8 cellular contexts compared by ENCODE assay signal in the genomic region with DNA sequence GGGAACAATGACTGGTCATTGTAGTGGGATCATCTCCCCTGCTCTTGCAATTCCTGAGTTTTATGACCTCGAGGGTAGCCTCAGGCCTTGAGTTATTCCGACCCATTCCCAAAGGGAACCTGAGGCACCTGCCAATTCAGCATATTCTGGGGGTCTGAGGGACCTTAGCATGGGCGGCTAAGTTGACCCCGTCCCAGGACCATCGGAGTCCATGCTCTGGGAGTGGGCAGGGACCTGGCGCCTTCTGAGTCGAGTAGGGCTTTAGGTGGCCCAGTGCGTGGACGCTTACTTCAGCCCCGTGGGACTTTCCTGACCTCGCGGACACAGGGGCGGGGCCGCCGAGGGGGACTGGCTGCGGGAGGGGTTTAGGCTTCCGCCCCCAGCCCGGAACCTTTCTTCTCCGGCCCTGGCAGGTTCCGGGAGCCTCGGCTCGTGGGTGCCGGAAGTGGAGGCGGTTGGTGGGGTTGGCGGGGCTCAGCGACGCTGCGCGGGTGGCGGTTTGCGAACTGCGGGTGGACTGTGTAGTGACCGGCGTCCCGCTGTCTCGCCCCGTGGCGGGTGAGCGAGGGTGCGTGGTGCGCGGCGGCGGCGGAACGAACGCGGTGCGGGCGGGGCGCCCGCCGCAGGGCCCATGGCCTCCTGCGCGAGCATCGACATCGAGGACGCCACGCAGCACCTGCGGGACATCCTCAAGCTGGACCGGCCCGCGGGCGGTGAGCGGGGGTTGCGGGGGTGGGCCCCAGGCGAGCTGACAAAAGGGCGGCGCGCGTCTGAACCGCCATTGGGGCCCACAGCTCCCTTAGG. TPM values are rescaled to one million over a fixed set of nuclear protein-coding genes. Genes with fewer than 3 reads are reported as not detected.
A peak's percentile ranks its signal among the peaks of the same experiment; 100 is the strongest.
DNase-seq lines count a peak whose midpoint lies in the region; ATAC-seq, FAIRE-seq and TF ChIP-seq lines count a peak whose summit lies in the region.

Gene EDC4, plus strand, starts transcription at position 422 of the 804 bp plus-strand sequence. Its CDS starts 210 bp downstream, at position 632.

- peak within 1 kb of the TSS; percentile 87 for H3K27ac Mint-ChIP-seq in activated naive CD8-positive, alpha-beta T cell treated with anti-CD3 and anti-CD28 coated beads, Interleukin-2, amount 50 U/mL, for 24 hours

- H2AFZ ChIP-seq in DND-41 (ENCODE audit: low read depth, low read length) = peak within 1 kb of the TSS; percentile 72

- H3K4me2 ChIP-seq in DND-41 (ENCODE audit: insufficient read depth, low read length) = peak within 1 kb of the TSS; percentile 88

- H3K4me3 ChIP-seq in DND-41 (ENCODE audit: low read depth in 1 of 2, low read length in 2 of 2) (peak within 1 kb of the TSS; percentile 85 to 95), pancreas (peak within 1 kb of the TSS; percentile 79 to 95 (median 92)), thyroid gland (replicated peaks in 1 of 3) (peak within 1 kb of the TSS; percentile 60 to 92 (median 90))
- peak within 1 kb of the TSS; percentile 77 for H3K4me3 ChIP-seq in Jurkat, Clone E6-1 (ENCODE audit: low read length)

- peaks cover 25% of the 10 kb centered on the region for H3K4me1 Mint-ChIP-seq in activated naive CD8-positive, alpha-beta T cell treated with anti-CD3 and anti-CD28 coated beads, Interleukin-2, amount 50 U/mL, for 24 hours

- no peaks in the 10 kb centered on the region for H3K9me3 Mint-ChIP-seq in activated naive CD8-positive, alpha-beta T cell treated with anti-CD3 and anti-CD28 coated beads, Interleukin-2, amount 50 U/mL, for 24 hours

- H3K36me3 Mint-ChIP-seq in activated naive CD8-positive, alpha-beta T cell treated with anti-CD3 and anti-CD28 coated beads, Interleukin-2, amount 50 U/mL, for 24 hours (ENCODE audit: low read depth) = peaks cover 16% of the 10 kb centered on the region

- no peaks in the 10 kb centered on the region for H3K27me3 Mint-ChIP-seq in activated naive CD8-positive, alpha-beta T cell treated with anti-CD3 and anti-CD28 coated beads, Interleukin-2, amount 50 U/mL, for 24 hours

- FAIRE-seq in pancreas (lab: Jason Lieb, UNC) = no peak

- peaks cover 46% of the 10 kb centered on the region for H3K79me2 ChIP-seq in DND-41 (ENCODE audit: insufficient read depth, low read length)

- H3K27me3 ChIP-seq in DND-41 (ENCODE audit: insufficient read depth, low read length, poor library complexity) = no peaks in the 10 kb centered on the region
- H3K27me3 ChIP-seq in pancreas = no peaks in the 10 kb centered on the region
- no peaks in the 10 kb centered on the region for H3K27me3 ChIP-seq in thyroid gland

- H3K9me3 ChIP-seq in DND-41 (ENCODE audit: insufficient read depth, low read length, severe bottlenecking) (no peaks in the 10 kb centered on the region), pancreas (no peaks in the 10 kb centered on the region), thyroid gland (no peaks in the 10 kb centered on the region)

- DNase-seq in DND-41 (peak; percentile 86), SW480 (ENCODE audit: low spot score) (peak; percentile 59), Right ventricle myocardium superior (peak; percentile 91), pancreas (peak; percentile 83 to 94 (median 86)), thyroid gland (peak; percentile 81 to 82)
- DNase-seq in Jurkat, Clone E6-1 (ENCODE audit: low read depth, low spot score) = peak; percentile 62
- DNase-seq in activated naive CD8-positive, alpha-beta T cell treated with anti-CD3 and anti-CD28 coated beads, Interleukin-2, amount 50 U/mL, for 24 hours = peak; percentile 92

- peaks cover 77% of the 10 kb centered on the region for H3K36me3 ChIP-seq in DND-41 (ENCODE audit: insufficient read depth, low read length)
- H3K36me3 ChIP-seq in pancreas = peaks cover 0 to 16% (median 13%) of the 10 kb centered on the region in 3 donors
- H3K36me3 ChIP-seq in thyroid gland = peaks cover 16 to 34% of the 10 kb centered on the region in 2 donors

- H3K4me3 Mint-ChIP-seq in activated naive CD8-positive, alpha-beta T cell treated with anti-CD3 and anti-CD28 coated beads, Interleukin-2, amount 50 U/mL, for 24 hours = peak within 1 kb of the TSS; percentile 83

- peaks cover 52% of the 10 kb centered on the region for H4K20me1 ChIP-seq in DND-41 (ENCODE audit: insufficient read depth, low read length)

- H3K4me1 ChIP-seq in DND-41 (ENCODE audit: insufficient read depth, low read length) = peaks cover 33% of the 10 kb centered on the region
- H3K4me1 ChIP-seq in pancreas = peaks cover 10 to 35% (median 12%) of the 10 kb centered on the region in 3 donors
- H3K4me1 ChIP-seq in thyroid gland = peaks cover 18 to 22% of the 10 kb centered on the region in 2 donors

- H3K27ac ChIP-seq in DND-41 (ENCODE audit: low read length) = peak within 1 kb of the TSS; percentile 85
- H3K27ac ChIP-seq in pancreas = peak within 1 kb of the TSS; percentile 49 to 87 (median 76)
- H3K27ac ChIP-seq in thyroid gland = peak within 1 kb of the TSS; percentile 37 to 67 (median 39)

- peak within 1 kb of the TSS; percentile 86 for H3K9ac ChIP-seq in DND-41 (ENCODE audit: low read depth, low read length)

- TF ChIP-seq CTCF in DND-41 (IDR thresholded peaks at IDR 0.05; ENCODE audit: borderline replicate concordance, extremely low read depth, low read length, poor library complexity, severe bottlenecking) = no peak
- no peak for TF ChIP-seq CTCF in pancreas (IDR thresholded peaks at IDR 0.05)
- peak in 1 of 6 experiments; percentile 13 for TF ChIP-seq CTCF in thyroid gland (IDR thresholded peaks at IDR 0.05)

- ATAC-seq in DND-41 (ENCODE audit: insufficient read depth, low read depth) (peak; percentile 93), GM21528 (IDR thresholded peaks at IDR 0.05; ENCODE audit: low FRiP score, unreplicated experiment) (peak; percentile 60), Right ventricle myocardium superior (ENCODE audit: poor library complexity) (peak; percentile 97), pancreas (peak; percentile 77 to 88 (median 84))
- ATAC-seq in activated naive CD8-positive, alpha-beta T cell treated with anti-CD3 and anti-CD28 coated beads, Interleukin-2, amount 50 U/mL, for 24 hours = peak; percentile 91

- 1 to 2% methylated on average over 49 to 72 of the region's 72 CpGs for WGBS in pancreas, 2 donors
- WGBS in thyroid gland, 2 donors = 2 to 7% methylated on average over 8 to 36 of the region's 72 CpGs

- TF ChIP-seq POLR2A in thyroid gland (IDR thresholded peaks at IDR 0.05) = peak in 1 of 2 donors; percentile 58

- intact Hi-C loops in Right ventricle myocardium superior (cut with DNase I) (no loop called here), pancreas (cut with DNase I) (no loop called here), thyroid gland (cut with DNase I) (no loop called here)

RNA-seq across cellular contexts. Expression of gene EDC4, which starts in this region (rescaled TPM):
- polyA plus RNA-seq in Jurkat, Clone E6-1 (2012; ENCODE audit: insufficient read depth, insufficient read length) = 109 TPM
- total RNA-seq in Right ventricle myocardium superior = 30.6 TPM
- total RNA-seq in pancreas = 10 to 100 TPM; 20.2 to 37.0 (median 23.4) TPM
- 10 to 100 TPM; 59.1 to 66.2 TPM for polyA plus RNA-seq in pancreas
- 10 to 100 TPM; 31.4 to 68.2 (median 41.2) TPM for total RNA-seq in thyroid gland

Comparison
In these comparisons a context has a peak if more than half of its experiments do, and no peak if none do; other contexts are left out.
1. Peak in every context shown above with its lines: DNase-seq, ATAC-seq, H3K4me3 ChIP-seq and H3K27ac ChIP-seq.